ENCODE assay signal across 25 cellular contexts in the genomic region with DNA sequence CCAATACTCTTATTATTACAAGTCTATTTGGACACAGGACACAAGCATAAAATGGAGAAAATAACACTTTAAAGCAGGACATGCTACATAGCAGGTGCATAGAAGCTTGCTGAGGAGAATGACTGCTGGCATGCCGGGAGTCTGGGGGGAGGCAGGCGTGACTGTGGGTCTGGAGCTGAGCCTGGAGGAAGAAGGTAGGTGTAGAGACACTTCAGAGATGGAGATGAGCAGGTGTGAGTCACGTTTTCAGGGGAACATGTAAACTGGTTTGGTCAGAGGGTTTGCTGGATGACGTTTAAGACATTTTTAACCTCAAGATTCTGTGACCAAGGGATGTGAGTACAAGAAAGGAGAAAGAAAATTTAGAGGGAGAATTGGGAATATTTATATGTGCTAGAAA. TPM values are rescaled to one million over a fixed set of nuclear protein-coding genes. Genes with fewer than 3 reads are reported as not detected.
DNase-seq lines count a peak whose midpoint lies in the region; ATAC-seq and TF ChIP-seq lines count a peak whose summit lies in the region.
"Had no signal": no experiment of that assay in that cellular context is flagged by ENCODE, and none has a peak within 500 bp of the region (broad histone marks: within the 10 kb centered on the region; RNA-seq: fewer than 3 reads in every experiment).

No MANE protein-coding gene starts in this region.

- H3K4me3 Mint-ChIP-seq in activated T-cell treated with anti-CD3 and anti-CD28 coated beads, Interleukin-2, amount 50 U/mL, for 72 hours: no peak overlapping the region
- H3K4me3 Mint-ChIP-seq: CD4-positive, CD25-positive, alpha-beta regulatory T cell; IgD-negative memory B cell; T-helper 2 cell treated with Interferon-gamma antibody and Interleukin-4, amounts not matched to agents 5 μg/mL and 100 μg/mL, for 36 hours had no signal

- H3K27ac ChIP-seq in RWPE2 (ENCODE audit: poor library complexity, severe bottlenecking): no peak overlapping the region
- H3K27ac ChIP-seq in temporal lobe (ENCODE audit: low read depth, low read length): peak overlapping the region; percentile 79
- H3K27ac ChIP-seq in brain microvascular endothelial cell: no peak overlapping the region
- H3K27ac ChIP-seq: cardiac muscle cell, coronary artery, right lobe of liver, thyroid gland had no signal

- H3K36me3 ChIP-seq in RWPE2 (ENCODE audit: low read depth): no peaks in the 10 kb centered on the region; the same call in 1 of the 2 replicates
- H3K36me3 ChIP-seq in brain microvascular endothelial cell (replicated peaks): no peaks in the 10 kb centered on the region
- H3K36me3 ChIP-seq: right lobe of liver had no signal

- no peak overlapping the region for H3K27ac Mint-ChIP-seq in activated T-cell treated with anti-CD3 and anti-CD28 coated beads, Interleukin-2, amount 50 U/mL, for 72 hours
- H3K27ac Mint-ChIP-seq: IgD-negative memory B cell; T-helper 2 cell treated with Interferon-gamma antibody and Interleukin-4, amounts not matched to agents 5 μg/mL and 100 μg/mL, for 36 hours had no signal

- H3K27me3 Mint-ChIP-seq in activated T-cell treated with anti-CD3 and anti-CD28 coated beads, Interleukin-2, amount 50 U/mL, for 72 hours (ENCODE audit: low read depth): no peaks in the 10 kb centered on the region
- H3K27me3 Mint-ChIP-seq: IgD-negative memory B cell had no signal

- no peaks in the 10 kb centered on the region for H3K4me1 ChIP-seq in RWPE2 (ENCODE audit: insufficient read depth, poor library complexity, severe bottlenecking)
- H3K4me1 ChIP-seq: right lobe of liver, thyroid gland had no signal

- H3K9me3 Mint-ChIP-seq in activated T-cell treated with anti-CD3 and anti-CD28 coated beads, Interleukin-2, amount 50 U/mL, for 72 hours: no peaks in the 10 kb centered on the region
- H3K9me3 Mint-ChIP-seq: IgD-negative memory B cell; T-helper 2 cell treated with Interferon-gamma antibody and Interleukin-4, amounts not matched to agents 5 μg/mL and 100 μg/mL, for 36 hours had no signal

- peaks cover 13% of the 10 kb centered on the region for H3K4me1 Mint-ChIP-seq in activated T-cell treated with anti-CD3 and anti-CD28 coated beads, Interleukin-2, amount 50 U/mL, for 72 hours (ENCODE audit: low read depth)

- TF ChIP-seq CTCF in RWPE2 (IDR thresholded peaks at IDR 0.05; ENCODE audit: poor library complexity, severe bottlenecking) (no peak), brain microvascular endothelial cell (IDR thresholded peaks at IDR 0.05; ENCODE audit: low read depth, low read length, missing control alignments) (no peak)

- peak; percentile 66 to 78 for ATAC-seq in activated T-cell treated with anti-CD3 and anti-CD28 coated beads, Interleukin-2, amount 50 U/mL, for 72 hours (replicated peaks in 1 of 2)
- ATAC-seq in RWPE2 (ENCODE audit: low read depth): peak; percentile 66
- ATAC-seq: right lobe of liver had no signal

- H3K4me3 ChIP-seq in RWPE2 (ENCODE audit: severe bottlenecking) (no peak overlapping the region), brain microvascular endothelial cell (ENCODE audit: low read depth, low read length) (no peak overlapping the region)
- H3K4me3 ChIP-seq: cardiac muscle cell, coronary artery, right lobe of liver, thyroid gland had no signal

- H3K27me3 ChIP-seq in RWPE2 (ENCODE audit: insufficient read depth, poor library complexity, severe bottlenecking) (no peaks in the 10 kb centered on the region), brain microvascular endothelial cell (replicated peaks) (no peaks in the 10 kb centered on the region)
- H3K27me3 ChIP-seq: cardiac muscle cell, right lobe of liver, thyroid gland had no signal

- no peaks in the 10 kb centered on the region for H3K9me3 ChIP-seq in RWPE2 (ENCODE audit: severe bottlenecking)
- H3K9me3 ChIP-seq: right lobe of liver, thyroid gland had no signal

- H3K36me3 Mint-ChIP-seq in activated T-cell treated with anti-CD3 and anti-CD28 coated beads, Interleukin-2, amount 50 U/mL, for 72 hours (ENCODE audit: insufficient read depth in 2 of 2): peaks cover 0 to under 1% of the 10 kb centered on the region in 2 donors
- H3K36me3 Mint-ChIP-seq: CD4-positive, CD25-positive, alpha-beta regulatory T cell; IgD-negative memory B cell had no signal

- peak; percentile 4 to 18 for DNase-seq in activated T-cell treated with anti-CD3 and anti-CD28 coated beads, Interleukin-2, amount 50 U/mL, for 72 hours
- no peak for DNase-seq in activated T-cell treated with anti-CD3 and anti-CD28 coated beads, Interleukin-2, amount 50 U/mL, for 1 hour
- no peak for DNase-seq in RWPE2 (ENCODE audit: low spot score)
- DNase-seq in islet precursor cell: peak; percentile 64
- DNase-seq in brain microvascular endothelial cell: no peak
- no peak for DNase-seq in SIG-M5 (lab: John Stamatoyannopoulos, UW)
- no peak for DNase-seq in stimulated activated CD4-positive, alpha-beta T cell treated with anti-CD3 and anti-CD28 coated beads, Interleukin-4, amount 100 ng/mL, for 24 hours
- DNase-seq: activated CD4-positive, alpha-beta T cell treated with anti-CD3 and anti-CD28 coated beads for 4 hours; activated naive CD4-positive, alpha-beta T cell treated with anti-CD3 and anti-CD28 coated beads, Interleukin-2, amount 50 U/mL, for 16 hours; CD4-positive, CD25-positive, alpha-beta regulatory T cell; effector memory CD4-positive, alpha-beta T cell; foreskin melanocyte; mesenchymal stem cell; NCI-H1105 treated with DMSO at 0.1 percent for 48 hours; NCI-H2081 treated with DMSO at 0.1 percent for 48 hours; NCI-H446; NCI-H82; right lobe of liver; stimulated activated naive CD4-positive, alpha-beta T cell treated with Interleukin-2 at 50 U/mL for 16 hours; thyroid gland had no signal

- in situ Hi-C loops in brain microvascular endothelial cell (cut with HindIII; ENCODE audit: low pct_ligation_motif_present, low sequenced_read_pairs): no loop called here

RNA-seq across cellular contexts. Expression of a gene that starts 24.5 kb away (rescaled TPM):
- 1 to 10 TPM; 1.4 to 2.1 TPM for total RNA-seq in activated T-cell treated with anti-CD3 and anti-CD28 coated beads, Interleukin-2, amount 50 U/mL, for 72 hours
- 12.8 TPM for total RNA-seq in temporal lobe
- total RNA-seq: CD4-positive, CD25-positive, alpha-beta regulatory T cell had no signal

RNA-seq across cellular contexts. Expression of a gene that starts 28.1 kb away (rescaled TPM):
- total RNA-seq in activated T-cell treated with anti-CD3 and anti-CD28 coated beads, Interleukin-2, amount 50 U/mL, for 72 hours: 10 to 100 TPM; 56.5 to 66.2 TPM
- 7.4 TPM for total RNA-seq in temporal lobe

RNA-seq across cellular contexts. Expression of a gene that starts 38.4 kb away (rescaled TPM):
- 10 to 100 TPM; 71.7 to 74.5 TPM for total RNA-seq in activated T-cell treated with anti-CD3 and anti-CD28 coated beads, Interleukin-2, amount 50 U/mL, for 72 hours
- 10.8 TPM for total RNA-seq in temporal lobe

RNA-seq across cellular contexts. Expression of a gene that starts 40.1 kb away (rescaled TPM):
- total RNA-seq in activated T-cell treated with anti-CD3 and anti-CD28 coated beads, Interleukin-2, amount 50 U/mL, for 72 hours: 10 to 100 TPM; 56.1 to 63.5 TPM
- total RNA-seq in temporal lobe: 8.4 TPM

RNA-seq across cellular contexts. Expression of a gene that starts 56.9 kb away (rescaled TPM):
- total RNA-seq in activated T-cell treated with anti-CD3 and anti-CD28 coated beads, Interleukin-2, amount 50 U/mL, for 72 hours: under 1 TPM; 0.30 to 0.79 TPM
- total RNA-seq in temporal lobe: 2.0 TPM

Comparison
In these comparisons a context has a peak if more than half of its experiments do, and no peak if none do; other contexts are left out.
1. DNase-seq: peak in activated T-cell treated with anti-CD3 and anti-CD28 coated beads, Interleukin-2, amount 50 U/mL, for 72 hours (2 of 2) and islet precursor cell (single experiment); none in activated T-cell treated with anti-CD3 and anti-CD28 coated beads, Interleukin-2, amount 50 U/mL, for 1 hour (single experiment), RWPE2 (single experiment), brain microvascular endothelial cell (single experiment), SIG-M5 (single experiment) and stimulated activated CD4-positive, alpha-beta T cell treated with anti-CD3 and anti-CD28 coated beads, Interleukin-4, amount 100 ng/mL, for 24 hours (single experiment).